Comparison of ENCODE assay signal across 23 cellular contexts in genomic region chr10:128802062-128802461, GRCh38.
"Had no signal": no experiment of that assay in that cellular context is flagged by ENCODE, and none has a peak within 500 bp of the region (broad histone marks: within the 10 kb centered on the region; RNA-seq: fewer than 3 reads in every experiment).

No MANE protein-coding gene starts in this region.

- H3K27me3 Mint-ChIP-seq: dendritic cell treated with granulocyte-macrophage colony-stimulating factor and Interleukin-4, amounts not matched to agents 40 ng/mL and 50 ng/mL, for 4 days; effector memory CD8-positive, alpha-beta T cell had no signal

- H3K4me3 Mint-ChIP-seq: dendritic cell treated with granulocyte-macrophage colony-stimulating factor and Interleukin-4, amounts not matched to agents 40 ng/mL and 50 ng/mL, for 4 days; effector memory CD8-positive, alpha-beta T cell; endodermal cell had no signal

- H3K9me3 ChIP-seq: colonic mucosa, esophagus squamous epithelium, gastrocnemius medialis, gastroesophageal sphincter, heart left ventricle, heart right ventricle had no signal

- H3K4me1 Mint-ChIP-seq: endodermal cell had no signal

- H3K4me1 ChIP-seq: colonic mucosa, esophagus squamous epithelium, foreskin keratinocyte, gastrocnemius medialis, gastroesophageal sphincter, heart left ventricle, heart right ventricle had no signal

- H3K36me3 ChIP-seq: colonic mucosa, esophagus squamous epithelium, gastrocnemius medialis, gastroesophageal sphincter, heart left ventricle, heart right ventricle had no signal

- DNase-seq: colonic mucosa; cortex of kidney; dermis blood vessel endothelial cell; dorsolateral prefrontal cortex; effector CD4-positive, alpha-beta T cell; effector CD8-positive, alpha-beta T cell; effector memory CD4-positive, alpha-beta T cell; effector memory CD8-positive, alpha-beta T cell; endodermal cell; erythroblast; esophagus squamous epithelium; foreskin fibroblast; foreskin keratinocyte; foreskin melanocyte; gastrocnemius medialis; glutamatergic neuron; heart left ventricle; heart right ventricle had no signal

- H3K4me3 ChIP-seq: colonic mucosa, coronary artery, dorsolateral prefrontal cortex, esophagus squamous epithelium, gastrocnemius medialis, gastroesophageal sphincter, heart left ventricle, heart right ventricle had no signal

- H3K9me3 Mint-ChIP-seq: dendritic cell treated with granulocyte-macrophage colony-stimulating factor and Interleukin-4, amounts not matched to agents 40 ng/mL and 50 ng/mL, for 4 days; endodermal cell had no signal

- H3K27ac Mint-ChIP-seq: dendritic cell treated with granulocyte-macrophage colony-stimulating factor and Interleukin-4, amounts not matched to agents 40 ng/mL and 50 ng/mL, for 4 days; effector memory CD8-positive, alpha-beta T cell; endodermal cell had no signal

- H3K27ac ChIP-seq: colonic mucosa, coronary artery, dorsolateral prefrontal cortex, epithelial cell of prostate, esophagus squamous epithelium, foreskin keratinocyte, gastrocnemius medialis, gastroesophageal sphincter, heart left ventricle, heart right ventricle had no signal

- H3K27me3 ChIP-seq: colonic mucosa, esophagus squamous epithelium, foreskin keratinocyte, gastrocnemius medialis, heart left ventricle had no signal

- ATAC-seq: effector memory CD8-positive, alpha-beta T cell; esophagus mucosa; foreskin keratinocyte; gastrocnemius medialis; gastroesophageal sphincter; heart left ventricle; heart right ventricle had no signal
